33 cellular contexts compared by ENCODE assay signal in the genomic region with DNA sequence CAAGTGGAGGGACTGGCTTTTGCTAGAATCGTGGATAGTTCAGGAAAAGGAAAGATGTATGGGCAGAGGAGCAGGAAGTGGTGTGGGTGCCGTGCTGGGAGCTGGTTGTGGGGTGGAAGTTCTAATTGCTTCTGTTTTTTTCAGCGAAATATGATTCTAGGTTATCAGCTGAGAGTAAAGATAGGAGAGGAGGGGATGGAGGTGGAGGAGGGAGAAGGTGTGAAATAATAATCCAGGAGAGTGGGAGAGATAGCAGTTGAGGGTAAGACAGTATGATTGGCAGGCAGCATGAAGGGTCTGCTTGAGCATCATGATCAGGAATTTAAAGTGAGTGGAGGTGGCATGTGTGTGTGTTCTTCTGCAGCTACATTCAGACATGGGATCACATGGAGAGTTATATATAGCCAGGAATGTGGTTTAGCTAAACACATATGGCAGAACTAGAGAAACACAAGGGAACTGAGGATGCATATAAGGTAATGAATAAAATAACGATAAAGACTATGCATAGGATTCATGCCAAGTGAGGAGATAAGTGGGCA.
"Had no signal": no experiment of that assay in that cellular context is flagged by ENCODE, and none has a peak within 500 bp of the region (broad histone marks: within the 10 kb centered on the region; RNA-seq: fewer than 3 reads in every experiment).

No MANE protein-coding gene starts in this region.

- H3K27me3 ChIP-seq: body of pancreas, breast epithelium, SJSA1 had no signal

- H3K9me3 Mint-ChIP-seq: activated CD4-positive, alpha-beta T cell treated with anti-CD3 and anti-CD28 coated beads, Interleukin-2, amount 10 ng/mL, durations not matched to agents 7 days and 5 days; activated naive CD4-positive, alpha-beta T cell treated with anti-CD3 and anti-CD28 coated beads, Interleukin-2, amount 50 U/mL, for 24 hours; activated naive CD8-positive, alpha-beta T cell treated with anti-CD3 and anti-CD28 coated beads, Interleukin-2, amount 10 ng/mL, durations not matched to agents 7 days and 5 days; activated T-cell treated with anti-CD3 and anti-CD28 coated beads, Interleukin-2, amount 50 U/mL, for 24 hours; activated T-helper 2 cell treated with anti-CD3 and anti-CD28 coated beads, Interferon-gamma antibody, Interleukin-2, Interleukin-4, amounts not matched to agents 10 μg/mL and 5 μg/mL and 100 μg/mL, durations not matched to agents 14 hours and 24 hours and 36 hours; T-helper 1 cell treated with Interleukin-12 subunit alpha and Interleukin-12 subunit beta and Interleukin-4 antibody, amounts not matched to agents 30 μg/mL and 1 μg/mL, for 36 hours; T-helper 2 cell treated with Interferon-gamma antibody and Interleukin-4, amounts not matched to agents 5 μg/mL and 100 μg/mL, for 36 hours had no signal

- H3K9me3 ChIP-seq: body of pancreas, SJSA1, SK-N-SH had no signal

- H3K27me3 Mint-ChIP-seq: activated CD4-positive, alpha-beta T cell treated with anti-CD3 and anti-CD28 coated beads, Interleukin-2, amount 10 ng/mL, durations not matched to agents 7 days and 5 days; activated naive CD4-positive, alpha-beta T cell treated with anti-CD3 and anti-CD28 coated beads, Interleukin-2, amount 50 U/mL, for 24 hours; activated naive CD8-positive, alpha-beta T cell treated with anti-CD3 and anti-CD28 coated beads, Interleukin-2, amount 10 ng/mL, durations not matched to agents 7 days and 5 days; activated T-cell treated with anti-CD3 and anti-CD28 coated beads, Interleukin-2, amount 50 U/mL, for 24 hours had no signal

- H3K36me3 ChIP-seq: breast epithelium, SJSA1 had no signal

- DNase-seq: activated CD4-positive, alpha-beta T cell treated with anti-CD3 and anti-CD28 coated beads for 36 hours; activated CD4-positive, alpha-beta T cell treated with anti-CD3 and anti-CD28 coated beads, Interleukin-2, amount 10 ng/mL, durations not matched to agents 7 days and 5 days; activated CD4-positive, alpha-beta T cell treated with anti-CD3 and anti-CD28 coated beads, Interleukin-2, amount 50 U/mL, for 48 hours; activated CD8-positive, alpha-beta T cell treated with anti-CD3 and anti-CD28 coated beads, Interleukin-2, amount 10 ng/mL, durations not matched to agents 7 days and 5 days; activated gamma-delta T cell; activated naive CD4-positive, alpha-beta T cell treated with Interleukin-2 at 50 U/mL for 16 hours; activated naive CD8-positive, alpha-beta T cell treated with anti-CD3 and anti-CD28 coated beads, Interleukin-2, amount 10 ng/mL, durations not matched to agents 7 days and 5 days; activated T-cell treated with anti-CD3 and anti-CD28 coated beads, Interleukin-2, amount 50 U/mL, for 24 hours; body of pancreas; central memory CD4-positive, alpha-beta T cell; NCI-H1092 treated with DMSO at 0.1 percent for 48 hours; NCI-H1417; NCI-H146; NCI-H187; NCI-H2029 treated with DMSO at 0.1 percent for 48 hours; NCI-H2107; NCI-H2171; NCI-H510A; NCI-H526; NCI-H748 treated with DMSO at 0.1 percent for 48 hours; NK-92 treated with Interleukin-12 subunit alpha and Interleukin-12 subunit beta, amount 100 ng/mL, for 24 hours; PC-3; SHP77 treated with DMSO at 0.1 percent for 48 hours; SK-N-SH had no signal

- H3K4me1 ChIP-seq: body of pancreas, breast epithelium, SJSA1 had no signal

- H3K27ac Mint-ChIP-seq: activated CD4-positive, alpha-beta T cell treated with anti-CD3 and anti-CD28 coated beads for 36 hours; activated CD4-positive, alpha-beta T cell treated with anti-CD3 and anti-CD28 coated beads, Interleukin-2, amount 10 ng/mL, durations not matched to agents 7 days and 5 days; activated CD8-positive, alpha-beta T cell treated with anti-CD3 and anti-CD28 coated beads, Interleukin-2, amount 10 ng/mL, durations not matched to agents 7 days and 5 days; activated naive CD4-positive, alpha-beta T cell treated with anti-CD3 and anti-CD28 coated beads, Interleukin-2, amount 50 U/mL, for 24 hours; activated naive CD8-positive, alpha-beta T cell treated with anti-CD3 and anti-CD28 coated beads, Interleukin-2, amount 10 ng/mL, durations not matched to agents 7 days and 5 days; activated T-cell treated with anti-CD3 and anti-CD28 coated beads, Interleukin-2, amount 50 U/mL, for 24 hours; activated T-helper 2 cell treated with anti-CD3 and anti-CD28 coated beads, Interferon-gamma antibody, Interleukin-2, Interleukin-4, amounts not matched to agents 10 μg/mL and 5 μg/mL and 100 μg/mL, durations not matched to agents 14 hours and 24 hours and 36 hours; T-helper 1 cell treated with Interleukin-12 subunit alpha and Interleukin-12 subunit beta and Interleukin-4 antibody, amounts not matched to agents 30 μg/mL and 1 μg/mL, for 36 hours; T-helper 2 cell treated with Interferon-gamma antibody and Interleukin-4, amounts not matched to agents 5 μg/mL and 100 μg/mL, for 36 hours; WTC11 had no signal

- H3K4me3 Mint-ChIP-seq: activated CD4-positive, alpha-beta T cell treated with anti-CD3 and anti-CD28 coated beads for 36 hours; activated CD4-positive, alpha-beta T cell treated with anti-CD3 and anti-CD28 coated beads, Interleukin-2, amount 10 ng/mL, durations not matched to agents 7 days and 5 days; activated CD8-positive, alpha-beta T cell treated with anti-CD3 and anti-CD28 coated beads, Interleukin-2, amount 10 ng/mL, durations not matched to agents 7 days and 5 days; activated naive CD4-positive, alpha-beta T cell treated with anti-CD3 and anti-CD28 coated beads, Interleukin-2, amount 50 U/mL, for 24 hours; activated naive CD8-positive, alpha-beta T cell treated with anti-CD3 and anti-CD28 coated beads, Interleukin-2, amount 10 ng/mL, durations not matched to agents 7 days and 5 days; activated T-cell treated with anti-CD3 and anti-CD28 coated beads, Interleukin-2, amount 50 U/mL, for 24 hours; T-helper 1 cell treated with Interleukin-12 subunit alpha and Interleukin-12 subunit beta and Interleukin-4 antibody, amounts not matched to agents 30 μg/mL and 1 μg/mL, for 36 hours; T-helper 2 cell treated with Interferon-gamma antibody and Interleukin-4, amounts not matched to agents 5 μg/mL and 100 μg/mL, for 36 hours; WTC11 had no signal

- H3K4me1 Mint-ChIP-seq: activated CD4-positive, alpha-beta T cell treated with anti-CD3 and anti-CD28 coated beads for 36 hours; activated CD4-positive, alpha-beta T cell treated with anti-CD3 and anti-CD28 coated beads, Interleukin-2, amount 10 ng/mL, durations not matched to agents 7 days and 5 days; activated naive CD4-positive, alpha-beta T cell treated with anti-CD3 and anti-CD28 coated beads, Interleukin-2, amount 50 U/mL, for 24 hours; activated naive CD8-positive, alpha-beta T cell treated with anti-CD3 and anti-CD28 coated beads, Interleukin-2, amount 10 ng/mL, durations not matched to agents 7 days and 5 days had no signal

- H3K27ac ChIP-seq: body of pancreas, breast epithelium, KMS-11, SJSA1 had no signal

- H3K4me3 ChIP-seq: body of pancreas, breast epithelium, SJSA1 had no signal

- H3K36me3 Mint-ChIP-seq: activated naive CD4-positive, alpha-beta T cell treated with anti-CD3 and anti-CD28 coated beads, Interleukin-2, amount 50 U/mL, for 24 hours; activated naive CD8-positive, alpha-beta T cell treated with anti-CD3 and anti-CD28 coated beads, Interleukin-2, amount 10 ng/mL, durations not matched to agents 7 days and 5 days had no signal

- ATAC-seq: activated CD4-positive, alpha-beta T cell treated with anti-CD3 and anti-CD28 coated beads for 36 hours; activated CD4-positive, CD25-positive, alpha-beta regulatory T cell treated with anti-CD3 and anti-CD28 coated beads, Interleukin-2, amount 50 U/mL, for 24 hours; activated CD8-positive, alpha-beta T cell treated with anti-CD3 and anti-CD28 coated beads, Interleukin-2, amount 10 ng/mL, durations not matched to agents 7 days and 5 days; body of pancreas; PC-3; WTC11 had no signal
